ENCODE assay signal across 10 cellular contexts in genomic region chr4:107036602-107037151, GRCh38. TPM values are rescaled to one million over a fixed set of nuclear protein-coding genes. Genes with fewer than 3 reads are reported as not detected.
A peak's percentile ranks its signal among the peaks of the same experiment; 100 is the strongest.
DNase-seq lines count a peak whose midpoint lies in the region; ATAC-seq, FAIRE-seq and TF ChIP-seq lines count a peak whose summit lies in the region.
"Had no signal": no experiment of that assay in that cellular context is flagged by ENCODE, and none has a peak within 500 bp of the region (broad histone marks: within the 10 kb centered on the region; RNA-seq: fewer than 3 reads in every experiment).

No MANE protein-coding gene starts in this region.

- H3K36me3 ChIP-seq in SK-N-SH (replicated peaks in 1 of 2; ENCODE audit: control insufficient read depth in 1 of 2, insufficient read depth in 2 of 2, low read length in 1 of 2) (peaks cover 0 to 3% of the 10 kb centered on the region in 2 experiments), fibroblast of lung (ENCODE audit: control insufficient read depth, insufficient read depth, low read length) (no peaks in the 10 kb centered on the region)

- H3F3A ChIP-seq in SK-N-SH (replicated peaks; ENCODE audit: insufficient read depth): peaks cover 8% of the 10 kb centered on the region

- H3K27ac ChIP-seq in SK-N-SH (ENCODE audit: low read depth in 2 of 2, low read length in 1 of 2): peak overlapping the region in 1 of 2 experiments; percentile 81; a peak in 2 of 4 replicates
- no peak overlapping the region for H3K27ac ChIP-seq in fibroblast of lung (ENCODE audit: insufficient read depth, low read length)

- POLR2A ChIA-PET in SK-N-SH (lab: Yijun Ruan, JAX): no interaction called here

- WGBS in SK-N-SH (ENCODE audit: low lambda C conversion rate): 7% methylated on average over 18 of the region's 18 CpGs

- TF ChIP-seq CTCF in GM13976 (IDR thresholded peaks at IDR 0.05; ENCODE audit: borderline replicate concordance, control extremely low read depth, extremely low read depth, insufficient read depth, missing control alignments) (no peak), SK-N-SH (IDR thresholded peaks at IDR 0.05) (no peak), fibroblast of lung (conservative IDR thresholded peaks at IDR 0.05 in 1 of 2, IDR thresholded peaks at IDR 0.05 in 1 of 2; ENCODE audit: low read depth in 1 of 2, low read length in 2 of 2) (no peak)

- peak overlapping the region; percentile 93 for H2AFZ ChIP-seq in SK-N-SH (ENCODE audit: low read depth)
- peak overlapping the region; percentile 44 for H2AFZ ChIP-seq in fibroblast of lung (ENCODE audit: low read length)

- H3K9me2 ChIP-seq in SK-N-SH: no peaks in the 10 kb centered on the region

- H4K20me1 ChIP-seq in SK-N-SH (ENCODE audit: insufficient read depth) (no peaks in the 10 kb centered on the region), fibroblast of lung (ENCODE audit: control insufficient read depth, extremely low read depth, insufficient read depth, low read length) (no peaks in the 10 kb centered on the region)

- intact Hi-C loops in sciatic nerve (cut with DNase I): no loop called here

- H3K4me3 ChIP-seq in SK-N-SH (ENCODE audit: low read depth in 2 of 2, low read length in 1 of 2): peak overlapping the region; percentile 69 to 83
- peak overlapping the region; percentile 49 to 65 (median 55) for H3K4me3 ChIP-seq in fibroblast of lung (replicated peaks in 1 of 4; ENCODE audit: control extremely low read depth in 1 of 4, insufficient read depth in 1 of 4, low read depth in 3 of 4, low read length in 4 of 4)

- H3K4me1 ChIP-seq in SK-N-SH (ENCODE audit: control insufficient read depth in 1 of 2, insufficient read depth in 2 of 2, low read depth in 1 of 2, low read length in 1 of 2): peaks cover 0 to 15% of the 10 kb centered on the region in 2 experiments; a peak in 2 of 4 replicates
- H3K4me1 ChIP-seq in fibroblast of lung (ENCODE audit: control insufficient read depth, extremely low read depth, insufficient read depth, low read length): no peaks in the 10 kb centered on the region

- no peaks in the 10 kb centered on the region for H3K27me3 ChIP-seq in SK-N-SH (ENCODE audit: insufficient read depth)
- H3K27me3 ChIP-seq in fibroblast of lung (ENCODE audit: control insufficient read depth, insufficient read depth, low read length): peaks cover 18% of the 10 kb centered on the region

- peak overlapping the region; percentile 94 for H3K4me2 ChIP-seq in SK-N-SH
- peak overlapping the region; percentile 86 for H3K4me2 ChIP-seq in fibroblast of lung (ENCODE audit: extremely low read depth, insufficient read depth, low read length)

- ATAC-seq in sciatic nerve (peak; percentile 10), HG02642 (IDR thresholded peaks at IDR 0.05; ENCODE audit: poor library complexity, unreplicated experiment) (no peak), GM18861 (IDR thresholded peaks at IDR 0.05; ENCODE audit: unreplicated experiment) (no peak)

- in situ Hi-C loops in GM13976 (cut with MboI; ENCODE audit: low sequenced_read_pairs, unreplicated experiment): no loop called here

- no peaks in the 10 kb centered on the region for H3K9me3 ChIP-seq in SK-N-SH
- H3K9me3 ChIP-seq in fibroblast of lung (ENCODE audit: control insufficient read depth, insufficient read depth, low read depth, low read length): no peaks in the 10 kb centered on the region

- TF ChIP-seq RAD21 in SK-N-SH (IDR thresholded peaks at IDR 0.05; ENCODE audit: low read length): no peak

- CTCF ChIA-PET in SK-N-SH (lab: Yijun Ruan, JAX): interaction anchor here (0.7 to 10.1 kb wide), 34 partner anchors 8 to 701 kb away, joined by 3 to 109 read pairs (median 4); no protein-coding TSS in a partner anchor

- H3K9ac ChIP-seq in SK-N-SH: peak overlapping the region; percentile 47; the same call in 1 of the 2 replicates
- H3K9ac ChIP-seq in fibroblast of lung (ENCODE audit: insufficient read depth, low read length): no peak overlapping the region

- DNase-seq in GM13976 (ENCODE audit: low spot score): peak; percentile 26
- peak; percentile 33 for DNase-seq in SK-N-SH
- peak in 1 of 2 donors; percentile 6 for DNase-seq in fibroblast of lung (ENCODE audit: low read depth in 2 of 2)
- no peak for DNase-seq in sciatic nerve (ENCODE audit: low spot score)
- DNase-seq in globus pallidus (ENCODE audit: low spot score): no peak
- DNase-seq in HTR-8/SVneo (ENCODE audit: insufficient read length, low spot score): no peak
- DNase-seq: activated effector memory CD4-positive, alpha-beta T cell treated with anti-CD3 and anti-CD28 coated beads, Interleukin-2, amount 50 U/mL, for 16 hours; NCI-H146 had no signal

- no peaks in the 10 kb centered on the region for H3K79me2 ChIP-seq in SK-N-SH (ENCODE audit: insufficient read depth)
- H3K79me2 ChIP-seq in fibroblast of lung (ENCODE audit: control insufficient read depth, insufficient read depth, low read length): no peaks in the 10 kb centered on the region

- FAIRE-seq in HTR-8/SVneo (lab: Jason Lieb, UNC): no peak

- no peak for TF ChIP-seq EP300 in SK-N-SH (IDR thresholded peaks at IDR 0.05; ENCODE audit: borderline replicate concordance in 1 of 2, low read depth in 1 of 2, low read length in 1 of 2)

TF ChIP-seq in SK-N-SH, 30 proteins besides CTCF, POLR2A, EP300 and RAD21:
- no peak for TF ChIP-seq TCF12 (IDR thresholded peaks at IDR 0.05)
- no peak for TF ChIP-seq USF2 (IDR thresholded peaks at IDR 0.05; ENCODE audit: borderline replicate concordance, low read depth, low read length)
- TF ChIP-seq NRF1 (IDR thresholded peaks at IDR 0.05; ENCODE audit: low read depth, low read length): no peak
- TF ChIP-seq NFIC (IDR thresholded peaks at IDR 0.05; ENCODE audit: borderline replicate concordance): no peak
- TF ChIP-seq ELF1 (IDR thresholded peaks at IDR 0.05): no peak
- TF ChIP-seq TAF1 (IDR thresholded peaks at IDR 0.05; ENCODE audit: borderline replicate concordance, low read depth, low read length): no peak
- TF ChIP-seq EZH2phosphoT487 (IDR thresholded peaks at IDR 0.05; ENCODE audit: borderline replicate concordance, low read depth): no peak
- no peak for TF ChIP-seq GATA2 (CRISPR knock-in tag; IDR thresholded peaks at IDR 0.05)
- TF ChIP-seq FOXJ3 (CRISPR knock-in tag; IDR thresholded peaks at IDR 0.05): no peak

RNA-seq across cellular contexts. Expression of gene DKK2, which starts 0.6 kb away (rescaled TPM):
- polyA plus RNA-seq in SK-N-SH (2012; rRNA removed) (53.1 and 55.7 TPM in 2 replicates), fibroblast of lung (0.48 and 4.0 TPM in 2 replicates)
- 51.2 and 54.9 TPM in 2 replicates for polyA plus RNA-seq in SK-N-SH (2012; cell fraction: cytosol; rRNA removed)
- 38.2 and 47.2 TPM in 2 replicates for polyA plus RNA-seq in SK-N-SH (2012; cell fraction: nucleus; rRNA removed)
- total RNA-seq in fibroblast of lung (under 0.01 and 1.2 TPM in 2 replicates), sciatic nerve (16.5 TPM)
- polyA plus RNA-seq in fibroblast of lung (2012): 0.56 and 2.3 TPM in 2 replicates
- 8.3 TPM in 1 of 2 replicates, not detected in the other for polyA minus RNA-seq in fibroblast of lung (ENCODE audit: low replicate concordance)

Comparison
In these comparisons a context has a peak if more than half of its experiments do, and no peak if none do; other contexts are left out.
1. DNase-seq: peak in GM13976 (single experiment) and SK-N-SH (single experiment); none in sciatic nerve (single experiment), globus pallidus (single experiment) and HTR-8/SVneo (single experiment).